In the genomic region with DNA sequence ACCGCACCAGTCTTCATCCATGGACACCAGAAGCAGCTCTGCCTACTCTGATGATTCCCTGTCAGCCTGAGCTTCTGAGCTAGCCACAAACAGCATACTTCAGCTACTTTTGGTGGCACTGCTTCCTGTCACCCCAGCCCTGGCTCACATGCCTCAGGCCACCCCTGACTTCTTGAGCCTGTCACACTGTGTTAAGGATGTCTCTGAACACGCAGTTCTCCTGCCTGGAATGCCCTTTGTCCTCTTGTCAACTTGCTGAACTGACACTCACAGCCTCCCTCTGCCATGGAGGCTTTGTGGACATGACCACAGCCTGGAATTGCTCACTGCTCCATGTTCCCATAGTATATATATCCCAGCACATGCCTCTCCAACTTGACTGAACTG, we compare ENCODE assay signal across 9 cellular contexts. TPM values are rescaled to one million over a fixed set of nuclear protein-coding genes. Genes with fewer than 3 reads are reported as not detected.
A peak's percentile ranks its signal among the peaks of the same experiment; 100 is the strongest.
DNase-seq lines count a peak whose midpoint lies in the region; ATAC-seq and TF ChIP-seq lines count a peak whose summit lies in the region.
"Had no signal": no experiment of that assay in that cellular context is flagged by ENCODE, and none has a peak within 500 bp of the region (broad histone marks: within the 10 kb centered on the region; RNA-seq: fewer than 3 reads in every experiment).

No MANE protein-coding gene starts in this region.

- peak overlapping the region; percentile 59 for H3K27ac ChIP-seq in mammary epithelial cell (ENCODE audit: insufficient read depth, low read depth, low read length)
- peak overlapping the region in 1 of 3 donors; percentile 4 for H3K27ac ChIP-seq in right lobe of liver
- H3K27ac ChIP-seq in spleen, result peak overlapping the region in 7 of 8 donors; percentile 46 to 95 (median 76)

- no peaks in the 10 kb centered on the region for H3K27me3 Mint-ChIP-seq in activated CD4-positive, alpha-beta T cell treated with anti-CD3 and anti-CD28 coated beads for 36 hours

- H2AFZ ChIP-seq in mammary epithelial cell (ENCODE audit: low read depth, low read length), result no peak overlapping the region

- WGBS in mammary epithelial cell (ENCODE audit: low coverage, missing lambda C conversion rate), result 44% methylated on average over 2 of the region's 2 CpGs
- 42% methylated on average over 2 of the region's 2 CpGs for WGBS in right lobe of liver (ENCODE audit: insufficient coverage, low coverage, low lambda C conversion rate, missing lambda C conversion rate)
- 57 to 69% (median 60%) methylated on average over 2 of the region's 2 CpGs for WGBS in spleen, 5 donors

- no peak for DNase-seq in activated CD4-positive, alpha-beta T cell treated with anti-CD3 and anti-CD28 coated beads for 36 hours
- DNase-seq in activated CD4-positive, alpha-beta T cell treated with anti-CD3 and anti-CD28 coated beads, Interleukin-2, amount 50 U/mL, for 48 hours, result no peak
- no peak for DNase-seq in mammary epithelial cell
- no peak for DNase-seq in right lobe of liver
- no peak for DNase-seq in spleen
- DNase-seq in COR-L47 (lab: John Stamatoyannopoulos, UW), result no peak

- H3K4me1 ChIP-seq in mammary epithelial cell (ENCODE audit: insufficient read depth, low read length), result peaks cover 93% of the 10 kb centered on the region
- peaks cover 0 to 19% (median 2%) of the 10 kb centered on the region in 4 donors for H3K4me1 ChIP-seq in right lobe of liver
- peaks cover 39 to 100% (median 95%) of the 10 kb centered on the region in 6 donors for H3K4me1 ChIP-seq in spleen

- peaks cover 40% of the 10 kb centered on the region for H3K36me3 Mint-ChIP-seq in activated CD4-positive, alpha-beta T cell treated with anti-CD3 and anti-CD28 coated beads for 36 hours (ENCODE audit: low read depth)

- peak overlapping the region; percentile 55 for H3K4me2 ChIP-seq in mammary epithelial cell (ENCODE audit: insufficient read depth, low read depth, low read length)

- H3K4me3 ChIP-seq in mammary epithelial cell (replicated peaks in 1 of 3; ENCODE audit: insufficient read depth in 1 of 3, low read depth in 2 of 3, low read length in 3 of 3) (no peak overlapping the region), right lobe of liver (no peak overlapping the region), spleen (peak overlapping the region in 1 of 8 donors; percentile 43)

- H3K9me3 Mint-ChIP-seq in activated CD4-positive, alpha-beta T cell treated with anti-CD3 and anti-CD28 coated beads for 36 hours (ENCODE audit: low read depth), result no peaks in the 10 kb centered on the region

- peak; percentile 3 for ATAC-seq in activated CD4-positive, alpha-beta T cell treated with anti-CD3 and anti-CD28 coated beads for 36 hours
- peak; percentile 36 to 53 (median 45) for ATAC-seq in right lobe of liver
- no peak for ATAC-seq in GM18907 (IDR thresholded peaks at IDR 0.05; ENCODE audit: unreplicated experiment)
- no peak for ATAC-seq in GM19397 (IDR thresholded peaks at IDR 0.05; ENCODE audit: unreplicated experiment)

- dilution Hi-C loops in mammary epithelial cell (cut with HindIII; ENCODE audit: low sequenced_read_pairs), result no loop called here

- TF ChIP-seq POLR2A in right lobe of liver (IDR thresholded peaks at IDR 0.05) (no peak), spleen (IDR thresholded peaks at IDR 0.05) (no peak)

- no peaks in the 10 kb centered on the region for H4K20me1 ChIP-seq in mammary epithelial cell (ENCODE audit: insufficient read depth, low read length)

- H3K27me3 ChIP-seq in mammary epithelial cell (ENCODE audit: insufficient read depth, low read length) (no peaks in the 10 kb centered on the region), right lobe of liver (no peaks in the 10 kb centered on the region), spleen (replicated peaks in 1 of 7) (no peaks in the 10 kb centered on the region)

- no peaks in the 10 kb centered on the region for H3K9me3 ChIP-seq in mammary epithelial cell (replicated peaks; ENCODE audit: insufficient read depth, low read length)
- no peaks in the 10 kb centered on the region for H3K9me3 ChIP-seq in right lobe of liver
- H3K9me3 ChIP-seq in spleen, result no peaks in the 10 kb centered on the region

- H3K27ac Mint-ChIP-seq in activated CD4-positive, alpha-beta T cell treated with anti-CD3 and anti-CD28 coated beads for 36 hours, result peak overlapping the region; percentile 20

- H3K79me2 ChIP-seq in mammary epithelial cell (ENCODE audit: insufficient read depth, low read length), result peaks cover 97% of the 10 kb centered on the region

- no TSS peak for BruUV-seq in mammary epithelial cell (replicated peaks; lab: Mats Ljungman, UMichigan)

- intact Hi-C loops in activated CD4-positive, alpha-beta T cell treated with anti-CD3 and anti-CD28 coated beads for 36 hours (cut with DNase I, micrococcal nuclease), result no loop called here
- intact Hi-C loops in mammary epithelial cell (cut with micrococcal nuclease), result loop anchor here (1.0 kb wide), 1 partner anchor 7 kb away; the partner anchor contains the start of gene MACROH2A1
- intact Hi-C loops in right lobe of liver (cut with DNase I), result no loop called here
- intact Hi-C loops in spleen (cut with DNase I; ENCODE audit: low total_unique reads), result no loop called here

- POLR2A ChIA-PET in activated CD4-positive, alpha-beta T cell treated with anti-CD3 and anti-CD28 coated beads for 36 hours (lab: Charles Lee), result interaction anchor here (0.5 kb wide), 1 partner anchor 10 kb away, joined by 4 read pairs; no protein-coding TSS in a partner anchor

- peaks cover 78% of the 10 kb centered on the region for H3K4me1 Mint-ChIP-seq in activated CD4-positive, alpha-beta T cell treated with anti-CD3 and anti-CD28 coated beads for 36 hours

- no peak for TF ChIP-seq CTCF in mammary epithelial cell (conservative IDR thresholded peaks at IDR 0.05 in 1 of 2, IDR thresholded peaks at IDR 0.05 in 1 of 2; ENCODE audit: extremely low read depth in 1 of 2, insufficient read depth in 1 of 2, low read depth in 1 of 2, low read length in 2 of 2)
- no peak for TF ChIP-seq CTCF in right lobe of liver (IDR thresholded peaks at IDR 0.05)
- no peak for TF ChIP-seq CTCF in spleen (IDR thresholded peaks at IDR 0.05 in 8 of 11, conservative IDR thresholded peaks at IDR 0.05 in 3 of 11)

- CTCF ChIA-PET in activated CD4-positive, alpha-beta T cell treated with anti-CD3 and anti-CD28 coated beads for 36 hours (lab: Charles Lee), result interaction anchor here (0.7 to 1.0 kb wide), 2 partner anchors 14 to 60 kb away, joined by 3 to 5 read pairs; no protein-coding TSS in a partner anchor
- CTCF ChIA-PET in mammary epithelial cell (lab: Charles Lee; ENCODE audit: low non-redundant PET), result no interaction called here

- no peak overlapping the region for H3K9ac ChIP-seq in mammary epithelial cell (ENCODE audit: insufficient read depth, low read length)

- no peak overlapping the region for H3K4me3 Mint-ChIP-seq in activated CD4-positive, alpha-beta T cell treated with anti-CD3 and anti-CD28 coated beads for 36 hours

- in situ Hi-C loops in mammary epithelial cell (cut with MboI; ENCODE audit: low sequenced_read_pairs in 2 of 2), result no loop called here

- peaks cover 10% of the 10 kb centered on the region for H3K36me3 ChIP-seq in mammary epithelial cell (ENCODE audit: insufficient read depth, low read length)
- H3K36me3 ChIP-seq in right lobe of liver, result peaks cover 0 to 11% (median 2%) of the 10 kb centered on the region in 4 donors
- H3K36me3 ChIP-seq in spleen, result peaks cover 0 to 65% (median 17%) of the 10 kb centered on the region in 6 donors

RNA-seq across cellular contexts. Expression of gene MACROH2A1, which starts 7.2 kb away (rescaled TPM):
- total RNA-seq in activated CD4-positive, alpha-beta T cell treated with anti-CD3 and anti-CD28 coated beads for 36 hours, result 100 to 1,000 TPM; 159 to 190 TPM
- 100 to 1,000 TPM; 317 to 416 TPM for total RNA-seq in mammary epithelial cell
- 377 TPM for polyA plus RNA-seq in mammary epithelial cell
- polyA minus RNA-seq in mammary epithelial cell, result 255 TPM
- 100 to 1,000 TPM in 2 of 6 experiments, 10 to 100 TPM in 4; 40.0 to 113 (median 51.6) TPM for total RNA-seq in right lobe of liver
- total RNA-seq in spleen, result 100 to 1,000 TPM; 139 to 288 (median 210) TPM
- polyA plus RNA-seq in spleen, result 100 to 1,000 TPM in 2 of 3 donors, 10 to 100 TPM in 1; 88.1 to 139 (median 113) TPM

RNA-seq across cellular contexts. Expression of gene DCANP1, which starts 55.3 kb away (rescaled TPM):
- total RNA-seq in activated CD4-positive, alpha-beta T cell treated with anti-CD3 and anti-CD28 coated beads for 36 hours, result not detected
- total RNA-seq in mammary epithelial cell (not detected), right lobe of liver (not detected), spleen (1 to 10 TPM in 2 of 7 donors, under 1 TPM in 5; 0.29 to 1.2 (median 0.70) TPM)
- polyA plus RNA-seq in mammary epithelial cell (not detected), spleen (1 to 10 TPM in 1 of 3 donors, under 1 TPM in 2; 0.23 to 2.4 (median 0.96) TPM)
- polyA minus RNA-seq in mammary epithelial cell, result not detected
- polyA plus RNA-seq: adipose tissue had no signal

Comparison
In these comparisons a context has a peak if more than half of its experiments do, and no peak if none do; other contexts are left out.
1. ATAC-seq: peak in activated CD4-positive, alpha-beta T cell treated with anti-CD3 and anti-CD28 coated beads for 36 hours (single experiment) and right lobe of liver (4 of 4); none in GM18907 (single experiment) and GM19397 (single experiment).